Comparison of ENCODE assay signal across 1 cellular context in the genomic region with DNA sequence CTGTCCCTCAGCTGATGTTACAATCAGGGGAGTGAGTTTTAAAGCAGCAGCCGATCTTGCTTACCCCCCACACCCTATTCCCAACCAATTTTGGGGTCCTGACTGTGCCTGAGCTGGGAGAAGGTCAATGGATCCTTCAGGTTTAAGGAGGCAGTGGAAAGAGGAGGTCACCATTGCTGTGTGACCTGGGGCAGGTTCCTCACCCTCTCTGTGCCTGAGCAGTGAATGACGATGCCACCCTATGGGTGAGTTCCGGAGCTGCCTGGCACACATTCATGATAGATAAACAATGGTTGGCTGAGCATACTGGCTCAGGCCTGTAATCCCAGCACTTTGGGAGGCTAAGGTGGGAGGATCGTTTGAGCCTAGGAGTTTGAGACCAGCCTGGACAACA.
TF ChIP-seq lines count a peak whose summit lies in the region.

No MANE protein-coding gene starts in this region.

TF ChIP-seq in HCT116, 20 proteins besides CTCF, POLR2A, EP300 and RAD21:
- TF ChIP-seq, protein P1, sequence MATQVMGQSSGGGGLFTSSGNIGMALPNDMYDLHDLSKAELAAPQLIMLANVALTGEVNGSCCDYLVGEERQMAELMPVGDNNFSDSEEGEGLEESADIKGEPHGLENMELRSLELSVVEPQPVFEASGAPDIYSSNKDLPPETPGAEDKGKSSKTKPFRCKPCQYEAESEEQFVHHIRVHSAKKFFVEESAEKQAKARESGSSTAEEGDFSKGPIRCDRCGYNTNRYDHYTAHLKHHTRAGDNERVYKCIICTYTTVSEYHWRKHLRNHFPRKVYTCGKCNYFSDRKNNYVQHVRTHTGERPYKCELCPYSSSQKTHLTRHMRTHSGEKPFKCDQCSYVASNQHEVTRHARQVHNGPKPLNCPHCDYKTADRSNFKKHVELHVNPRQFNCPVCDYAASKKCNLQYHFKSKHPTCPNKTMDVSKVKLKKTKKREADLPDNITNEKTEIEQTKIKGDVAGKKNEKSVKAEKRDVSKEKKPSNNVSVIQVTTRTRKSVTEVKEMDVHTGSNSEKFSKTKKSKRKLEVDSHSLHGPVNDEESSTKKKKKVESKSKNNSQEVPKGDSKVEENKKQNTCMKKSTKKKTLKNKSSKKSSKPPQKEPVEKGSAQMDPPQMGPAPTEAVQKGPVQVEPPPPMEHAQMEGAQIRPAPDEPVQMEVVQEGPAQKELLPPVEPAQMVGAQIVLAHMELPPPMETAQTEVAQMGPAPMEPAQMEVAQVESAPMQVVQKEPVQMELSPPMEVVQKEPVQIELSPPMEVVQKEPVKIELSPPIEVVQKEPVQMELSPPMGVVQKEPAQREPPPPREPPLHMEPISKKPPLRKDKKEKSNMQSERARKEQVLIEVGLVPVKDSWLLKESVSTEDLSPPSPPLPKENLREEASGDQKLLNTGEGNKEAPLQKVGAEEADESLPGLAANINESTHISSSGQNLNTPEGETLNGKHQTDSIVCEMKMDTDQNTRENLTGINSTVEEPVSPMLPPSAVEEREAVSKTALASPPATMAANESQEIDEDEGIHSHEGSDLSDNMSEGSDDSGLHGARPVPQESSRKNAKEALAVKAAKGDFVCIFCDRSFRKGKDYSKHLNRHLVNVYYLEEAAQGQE (IDR thresholded peaks at IDR 0.05; ENCODE audit: low read depth) = no peak
- TF ChIP-seq CBX3 (IDR thresholded peaks at IDR 0.05; ENCODE audit: low read depth) (no peak), SIN3A (IDR thresholded peaks at IDR 0.05; ENCODE audit: low read depth) (no peak), ELF1 (IDR thresholded peaks at IDR 0.05; ENCODE audit: borderline replicate concordance, low read depth) (no peak), SRF (IDR thresholded peaks at IDR 0.05; ENCODE audit: low read depth) (no peak), CEBPB (IDR thresholded peaks at IDR 0.05; ENCODE audit: low read depth) (no peak), ZNF274 (IDR thresholded peaks at IDR 0.05; ENCODE audit: low read depth, low read length) (no peak)
- TF ChIP-seq, protein P2, sequence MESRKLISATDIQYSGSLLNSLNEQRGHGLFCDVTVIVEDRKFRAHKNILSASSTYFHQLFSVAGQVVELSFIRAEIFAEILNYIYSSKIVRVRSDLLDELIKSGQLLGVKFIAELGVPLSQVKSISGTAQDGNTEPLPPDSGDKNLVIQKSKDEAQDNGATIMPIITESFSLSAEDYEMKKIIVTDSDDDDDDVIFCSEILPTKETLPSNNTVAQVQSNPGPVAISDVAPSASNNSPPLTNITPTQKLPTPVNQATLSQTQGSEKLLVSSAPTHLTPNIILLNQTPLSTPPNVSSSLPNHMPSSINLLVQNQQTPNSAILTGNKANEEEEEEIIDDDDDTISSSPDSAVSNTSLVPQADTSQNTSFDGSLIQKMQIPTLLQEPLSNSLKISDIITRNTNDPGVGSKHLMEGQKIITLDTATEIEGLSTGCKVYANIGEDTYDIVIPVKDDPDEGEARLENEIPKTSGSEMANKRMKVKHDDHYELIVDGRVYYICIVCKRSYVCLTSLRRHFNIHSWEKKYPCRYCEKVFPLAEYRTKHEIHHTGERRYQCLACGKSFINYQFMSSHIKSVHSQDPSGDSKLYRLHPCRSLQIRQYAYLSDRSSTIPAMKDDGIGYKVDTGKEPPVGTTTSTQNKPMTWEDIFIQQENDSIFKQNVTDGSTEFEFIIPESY (IDR thresholded peaks at IDR 0.05; ENCODE audit: extremely low read depth, insufficient replicate concordance, low read length) = no peak
